In the genomic region with DNA sequence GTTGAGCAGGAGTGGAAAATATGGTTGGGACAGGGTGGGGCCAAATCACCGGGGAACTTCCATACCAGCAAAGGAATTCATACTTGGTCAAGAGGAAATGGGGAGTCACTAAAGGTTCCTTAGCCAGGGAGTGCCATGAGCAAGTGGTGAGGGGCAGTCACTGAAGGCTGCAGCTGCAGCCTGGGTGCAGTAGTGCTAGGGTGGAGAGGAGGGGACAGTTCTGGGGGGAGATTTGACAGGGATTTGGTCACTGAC, we compare ENCODE assay signal across 1 cellular context.
TF ChIP-seq lines count a peak whose summit lies in the region.

No MANE protein-coding gene starts in this region.

TF ChIP-seq in GM23338, 12 proteins besides CTCF, POLR2A, EP300 and RAD21:
- TF ChIP-seq ZNF114 (CRISPR knock-in tag; IDR thresholded peaks at IDR 0.05) (no peak), NANOG (IDR thresholded peaks at IDR 0.05; ENCODE audit: borderline replicate concordance) (no peak), CREB1 (CRISPR knock-in tag; IDR thresholded peaks at IDR 0.05; ENCODE audit: low read depth) (no peak), ETS1 (IDR thresholded peaks at IDR 0.05) (no peak), ZNF331 (CRISPR knock-in tag; IDR thresholded peaks at IDR 0.05; ENCODE audit: low read depth) (no peak), POLR2AphosphoS5 (IDR thresholded peaks at IDR 0.05; ENCODE audit: low read depth) (no peak), ZNF462 (CRISPR knock-in tag; IDR thresholded peaks at IDR 0.05) (no peak)
